Comparison of ENCODE assay signal across 2 cellular contexts in the genomic region with DNA sequence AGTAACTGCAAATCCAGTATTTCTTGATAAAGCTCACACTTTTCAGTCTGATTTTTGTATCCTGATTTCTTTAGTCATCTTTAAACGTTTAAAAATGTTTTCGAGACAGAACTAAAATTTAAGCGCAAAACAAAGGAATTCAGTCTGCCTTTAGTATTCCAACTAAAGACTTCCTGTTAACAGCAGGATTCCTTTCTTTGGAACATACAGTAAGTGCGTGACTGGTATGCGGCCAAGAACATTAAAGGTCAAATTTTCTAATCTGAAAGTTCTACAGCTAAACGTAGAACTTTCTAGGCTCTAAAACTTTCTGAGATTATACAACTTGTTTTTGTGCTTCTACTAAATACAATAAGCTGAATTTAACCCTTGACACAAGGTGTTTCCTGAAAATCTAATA.
TF ChIP-seq lines count a peak whose summit lies in the region.

No MANE protein-coding gene starts in this region.

TF ChIP-seq in IMR-90, 13 proteins besides CTCF, POLR2A, EP300 and RAD21:
- no peak for TF ChIP-seq RCOR1 (IDR thresholded peaks at IDR 0.05; ENCODE audit: insufficient replicate concordance, low read length)
- TF ChIP-seq CEBPB (IDR thresholded peaks at IDR 0.05; ENCODE audit: low read depth, low read length): peak; percentile 40; the same call in 1 of the 2 replicates
- TF ChIP-seq RFX5 (IDR thresholded peaks at IDR 0.05; ENCODE audit: low read depth, low read length): no peak
- TF ChIP-seq MAZ (IDR thresholded peaks at IDR 0.05; ENCODE audit: borderline replicate concordance, low read depth, low read length): no peak
- no peak for TF ChIP-seq ELK1 (IDR thresholded peaks at IDR 0.05; ENCODE audit: borderline replicate concordance, low read depth, low read length)
- no peak for TF ChIP-seq FOS (IDR thresholded peaks at IDR 0.05; ENCODE audit: low read depth, low read length)
- TF ChIP-seq MAFK (IDR thresholded peaks at IDR 0.05; ENCODE audit: low read depth, low read length): no peak
- no peak for TF ChIP-seq BHLHE40 (IDR thresholded peaks at IDR 0.05; ENCODE audit: low read depth, low read length)

TF ChIP-seq in H1, 55 proteins besides CTCF, POLR2A, EP300 and RAD21:
- TF ChIP-seq JUN (IDR thresholded peaks at IDR 0.05; ENCODE audit: low read depth, low read length): no peak
- TF ChIP-seq EGR1 (IDR thresholded peaks at IDR 0.05; ENCODE audit: borderline replicate concordance, low read depth, low read length): no peak
- TF ChIP-seq KDM5A (IDR thresholded peaks at IDR 0.05; ENCODE audit: low read length): no peak
- TF ChIP-seq TEAD4 (IDR thresholded peaks at IDR 0.05; ENCODE audit: low read depth, low read length): peak; percentile 64; the same call in 1 of the 2 replicates
- TF ChIP-seq CREB1 (IDR thresholded peaks at IDR 0.05): no peak
- peak; percentile 92 for TF ChIP-seq CHD7 (IDR thresholded peaks at IDR 0.05; ENCODE audit: insufficient replicate concordance, low read length)
- no peak for TF ChIP-seq BCL11A (IDR thresholded peaks at IDR 0.05; ENCODE audit: low read depth in 2 of 2, low read length in 2 of 2)
- no peak for TF ChIP-seq SUZ12 (IDR thresholded peaks at IDR 0.05; ENCODE audit: low read length)
- no peak for TF ChIP-seq YY1 (IDR thresholded peaks at IDR 0.05; ENCODE audit: low read depth, low read length)
- TF ChIP-seq CEBPB (IDR thresholded peaks at IDR 0.05; ENCODE audit: low read depth, low read length): peak; percentile 34; the same call in 1 of the 2 replicates
